Comparison of ENCODE assay signal across 8 cellular contexts in genomic region chr1:52404116-52404974, GRCh38. TPM values are rescaled to one million over a fixed set of nuclear protein-coding genes. Genes with fewer than 3 reads are reported as not detected.
DNase-seq lines count a peak whose midpoint lies in the region; ATAC-seq, FAIRE-seq and TF ChIP-seq lines count a peak whose summit lies in the region.

TSS of gene ORC1 (minus strand) at chr1:52404423. CDS start at chr1:52402223, 2,200 bp downstream.
TSS of gene PRPF38A (plus strand) at chr1:52404602. CDS start at chr1:52404750, 148 bp downstream.

- peak within 1 kb of the TSS; percentile 72; the same call in 1 of the 2 replicates for H2BK12ac ChIP-seq in H1 (ENCODE audit: low read depth, low read length)
- H2BK12ac ChIP-seq in mesenchymal stem cell (ENCODE audit: low read length in 2 of 2): no peak within 1 kb of the TSS

- peaks cover 5 to 68% of the 10 kb centered on the region in 2 experiments; a peak in 3 of 4 replicates for H3K79me2 ChIP-seq in H1 (ENCODE audit: control insufficient read depth in 1 of 2, insufficient read depth in 2 of 2, low read length in 2 of 2)

- no peaks in the 10 kb centered on the region for H3K27me3 ChIP-seq in H1 (replicated peaks in 1 of 4; ENCODE audit: control insufficient read depth in 3 of 4, extremely low read depth in 1 of 4, insufficient read depth in 3 of 4, low read length in 3 of 4)
- H3K27me3 ChIP-seq in mesenchymal stem cell (ENCODE audit: control insufficient read depth in 1 of 2, insufficient read depth in 1 of 2, low read length in 2 of 2): no peaks in the 10 kb centered on the region

- H3K23ac ChIP-seq in H1 (ENCODE audit: insufficient read length) (no peak within 1 kb of the TSS), mesenchymal stem cell (ENCODE audit: low read length in 2 of 2) (peak within 1 kb of the TSS in 1 of 2 experiments; percentile 79)

- H2BK5ac ChIP-seq in H1 (ENCODE audit: low read depth, low read length) (peak within 1 kb of the TSS; percentile 97), mesenchymal stem cell (ENCODE audit: low read depth, low read length, poor library complexity, severe bottlenecking) (peak within 1 kb of the TSS; percentile 67)

- peaks cover 20 to 49% (median 44%) of the 10 kb centered on the region in 4 experiments for H3K36me3 ChIP-seq in H1 (ENCODE audit: control insufficient read depth in 2 of 4, insufficient read depth in 4 of 4, low read length in 3 of 4)
- peaks cover 11 to 30% of the 10 kb centered on the region in 2 experiments for H3K36me3 ChIP-seq in mesenchymal stem cell (ENCODE audit: control insufficient read depth in 1 of 2, insufficient read depth in 2 of 2, low read depth in 1 of 2, low read length in 2 of 2)

- WGBS in H1 (ENCODE audit: extremely low coverage in 1 of 2, insufficient coverage in 1 of 2, insufficient read length in 1 of 2, insufficient replicate concordance in 2 of 2, low coverage in 1 of 2, low lambda C conversion rate in 2 of 2, missing lambda C conversion rate in 1 of 2), 2 experiments: 1% methylated on average over 57 of the region's 57 CpGs; no CpG with 5 or more reads in 1 of the 2 experiments
- WGBS in mesenchymal stem cell: under 1% methylated on average over 46 of the region's 57 CpGs

- DNase-seq in Caki2 (ENCODE audit: low read depth) (peak; percentile 91), HTR-8/SVneo (ENCODE audit: insufficient read length, low spot score) (peak; percentile 89), NOMO-1 treated with DMSO at 0.1 percent for 48 hours (lab: John Stamatoyannopoulos, UW; ENCODE audit: unreplicated experiment) (peak; percentile 95), H1 (ENCODE audit: low read depth in 1 of 2, low spot score in 2 of 2) (peak; percentile 92 to 98), mesenchymal stem cell (peak; percentile 98)
- DNase-seq in activated CD8-positive, alpha-beta memory T cell treated with anti-CD3 and anti-CD28 coated beads for 4 hours (ENCODE audit: low read depth in 2 of 2): peak; percentile 88 to 95
- DNase-seq in stimulated activated CD8-positive, alpha-beta memory T cell treated with anti-CD3 and anti-CD28 coated beads, Interleukin-12 subunit alpha, Interleukin-12 subunit beta, amount 100 ng/mL, for 4 hours (ENCODE audit: low read depth): peak; percentile 90

- H3K14ac ChIP-seq in H1 (ENCODE audit: insufficient read length): no peak within 1 kb of the TSS
- H3K14ac ChIP-seq in mesenchymal stem cell (ENCODE audit: low read length in 2 of 2): no peak within 1 kb of the TSS

- H3K4me1 ChIP-seq in H1 (replicated peaks in 1 of 4; ENCODE audit: control insufficient read depth in 3 of 4, insufficient read depth in 4 of 4, low read length in 3 of 4) (peaks cover 0 to 7% (median 0%) of the 10 kb centered on the region in 4 experiments; a peak in 1 of 7 replicates), mesenchymal stem cell (ENCODE audit: control insufficient read depth, insufficient read depth, low read depth, low read length) (peaks cover 2% of the 10 kb centered on the region)

- H2AK5ac ChIP-seq in H1 (ENCODE audit: low read depth, low read length) (peak within 1 kb of the TSS; percentile 34; the same call in 1 of the 2 replicates), mesenchymal stem cell (ENCODE audit: low read length, severe bottlenecking) (no peak within 1 kb of the TSS)

- no peak for TF ChIP-seq EP300 in H1 (IDR thresholded peaks at IDR 0.05; ENCODE audit: borderline replicate concordance in 1 of 2, low read depth in 2 of 2, low read length in 2 of 2)

- peak within 1 kb of the TSS; percentile 89 to 94 (median 91) for H3K4me3 ChIP-seq in H1 (ENCODE audit: extremely low read depth in 1 of 4, insufficient read depth in 2 of 4, low read depth in 3 of 4, low read length in 4 of 4)
- H3K4me3 ChIP-seq in mesenchymal stem cell (ENCODE audit: insufficient read depth in 1 of 2, low read depth in 1 of 2, low read length in 2 of 2): peak within 1 kb of the TSS; percentile 77 to 92

- no peak within 1 kb of the TSS; the same call in 1 of the 2 replicates for H2BK20ac ChIP-seq in H1 (ENCODE audit: low read length)

- in situ Hi-C loops in Caki2 (cut with HindIII; ENCODE audit: low pct_unique_long_range_greater_than_20kb, low sequenced_read_pairs): no loop called here

- H3K56ac ChIP-seq in H1 (replicated peaks; ENCODE audit: insufficient read length, low read depth, low read length): peak within 1 kb of the TSS; percentile 88

- peak within 1 kb of the TSS; percentile 97 for H3K27ac ChIP-seq in H1 (ENCODE audit: low read depth, low read length)
- H3K27ac ChIP-seq in mesenchymal stem cell (ENCODE audit: low read length, poor library complexity, severe bottlenecking): peak within 1 kb of the TSS; percentile 85

- H3K4me2 ChIP-seq in H1 (ENCODE audit: insufficient read depth in 1 of 2, low read depth in 2 of 2, low read length in 2 of 2): peak within 1 kb of the TSS; percentile 71 to 82
- peak within 1 kb of the TSS; percentile 91 for H3K4me2 ChIP-seq in mesenchymal stem cell (ENCODE audit: low read length, poor library complexity, severe bottlenecking)

- peaks cover 5 to 7% of the 10 kb centered on the region in 2 experiments for H4K20me1 ChIP-seq in H1 (replicated peaks in 1 of 2; ENCODE audit: control insufficient read depth in 1 of 2, insufficient read depth in 2 of 2, low read length in 2 of 2)

- H3K9me3 ChIP-seq in H1 (ENCODE audit: insufficient read depth in 2 of 2, low read depth in 1 of 2, low read length in 1 of 2): no peaks in the 10 kb centered on the region
- H3K9me3 ChIP-seq in mesenchymal stem cell (ENCODE audit: control insufficient read depth, low read length): no peaks in the 10 kb centered on the region

- peak; percentile 85 for ATAC-seq in GM21367 (IDR thresholded peaks at IDR 0.05; ENCODE audit: unreplicated experiment)

- H3K9ac ChIP-seq in H1 (replicated peaks in 1 of 4; ENCODE audit: extremely low read depth in 1 of 4, low read depth in 3 of 4, low read length in 3 of 4) (peak within 1 kb of the TSS; percentile 89 to 98 (median 96)), mesenchymal stem cell (ENCODE audit: low read length) (peak within 1 kb of the TSS; percentile 96)

- H3K18ac ChIP-seq in H1 (ENCODE audit: extremely low read depth, low read length) (peak within 1 kb of the TSS; percentile 84), mesenchymal stem cell (ENCODE audit: low read depth in 1 of 2, low read length in 2 of 2) (peak within 1 kb of the TSS; percentile 77 to 79)

- H4K91ac ChIP-seq in H1 (replicated peaks; ENCODE audit: insufficient read length, low read length) (peak within 1 kb of the TSS; percentile 5), mesenchymal stem cell (ENCODE audit: low read length) (peak within 1 kb of the TSS; percentile 73)

- H3K79me1 ChIP-seq in H1 (ENCODE audit: low read depth, low read length): 0 out of 2 replicates have a peak, but pooled peaks cover 2% of the 10 kb centered on the region
- peaks cover 21% of the 10 kb centered on the region for H3K79me1 ChIP-seq in mesenchymal stem cell (replicated peaks; ENCODE audit: low read length, poor library complexity, severe bottlenecking)

- TF ChIP-seq POLR2A in H1 (IDR thresholded peaks at IDR 0.05; ENCODE audit: control extremely low read depth in 1 of 2, low read depth in 2 of 2, low read length in 2 of 2): peak; percentile 94 to 97

- H3K4ac ChIP-seq in H1 (replicated peaks; ENCODE audit: insufficient read length, low read depth, low read length): no peak within 1 kb of the TSS
- H3K4ac ChIP-seq in mesenchymal stem cell (ENCODE audit: low read depth in 1 of 2, low read length in 2 of 2): peak within 1 kb of the TSS in 1 of 2 experiments; percentile 34

- H4K8ac ChIP-seq in H1 (ENCODE audit: extremely low read depth, insufficient read depth, low read length) (peak within 1 kb of the TSS; percentile 99; the same call in 1 of the 2 replicates), mesenchymal stem cell (ENCODE audit: low read length) (peak within 1 kb of the TSS; percentile 90)

- H2BK120ac ChIP-seq in H1 (replicated peaks; ENCODE audit: low read depth, low read length) (no peak within 1 kb of the TSS), mesenchymal stem cell (ENCODE audit: low read depth, low read length) (no peak within 1 kb of the TSS)

- 0 out of 2 replicates have a peak within 1 kb of the TSS, but pooled peaks have one; percentile 20 for H2BK15ac ChIP-seq in H1 (ENCODE audit: low read length)
- peak within 1 kb of the TSS; percentile 96 for H2BK15ac ChIP-seq in mesenchymal stem cell (ENCODE audit: low read depth, poor library complexity, severe bottlenecking)

- peaks cover 5% of the 10 kb centered on the region; the same call in 1 of the 2 replicates for H3K23me2 ChIP-seq in H1 (ENCODE audit: low read depth, low read length)

- H2AFZ ChIP-seq in H1 (ENCODE audit: low read length) (peak within 1 kb of the TSS; percentile 91), mesenchymal stem cell (ENCODE audit: low read depth, low read length) (peak within 1 kb of the TSS; percentile 66)

- POLR2A ChIA-PET in H1 (lab: Charles Lee; ENCODE audit: partially characterized antibody): interaction anchor here (0.7 to 9.8 kb wide), 52 partner anchors 8 to 572 kb away, joined by 3 to 82 read pairs (median 4); partner anchors contain the start of genes BTF3L4, CC2D1B, KTI12 and SHISAL2A

- CTCF ChIA-PET in H1 (lab: Charles Lee; ENCODE audit: partially characterized antibody): interaction anchor here (0.9 to 1.8 kb wide), 6 partner anchors 11 to 281 kb away, joined by 3 to 5 read pairs (median 4); no protein-coding TSS in a partner anchor

- FAIRE-seq in HTR-8/SVneo (lab: Jason Lieb, UNC) (peak; percentile 90), H1 (lab: Jason Lieb, UNC) (peak; percentile 81)

- TF ChIP-seq CTCF in H1 (IDR thresholded peaks at IDR 0.05; ENCODE audit: control extremely low read depth in 1 of 3, insufficient read depth in 1 of 3, low read depth in 1 of 3, low read length in 3 of 3): peak; percentile 53 to 87 (median 60)

- peak within 1 kb of the TSS; percentile 95 for H4K5ac ChIP-seq in H1 (ENCODE audit: insufficient read length, low read depth, low read length)

- peak; percentile 32 to 39; a peak in 3 of 4 replicates for TF ChIP-seq RAD21 in H1 (IDR thresholded peaks at IDR 0.05 in 1 of 2, conservative IDR thresholded peaks at IDR 0.05 in 1 of 2; ENCODE audit: low read depth in 2 of 2, low read length in 2 of 2)

RNA-seq across cellular contexts. Expression of gene ORC1, which starts in this region (rescaled TPM):
- total RNA-seq in Caki2 (2014; rRNA removed; shearing (Covaris generic); ENCODE audit: low replicate concordance): 13.3 and 18.0 TPM in 2 replicates
- 49.0 and 49.7 TPM in 2 replicates for total RNA-seq in H1 (2021; fragmentation: NEBNext Ultra II Directional; extraction: Animal tissue kit (Norgen Biotek cat#: 25700))
- polyA plus RNA-seq in H1 (2011; rRNA removed): 32.4 and 36.9 TPM in 2 replicates
- 41.1 TPM for polyA plus RNA-seq in H1 (2011; cell fraction: cytosol; rRNA removed)
- 42.9 TPM for polyA plus RNA-seq in H1 (2011; cell fraction: nucleus; rRNA removed)
- polyA plus RNA-seq in H1 (2012, experiment 1 of 2): 39.1 to 50.4 TPM (median 42.9 TPM) in 4 replicates
- polyA plus RNA-seq in H1 (2012, experiment 2 of 2): 22.3 TPM
- polyA plus RNA-seq in H1 (2013, experiment 1 of 2): 28.4 TPM
- 25.2 TPM for polyA plus RNA-seq in H1 (2013, experiment 2 of 2)
- 67.7 and 79.8 TPM in 2 replicates for polyA minus RNA-seq in H1 (2011; rRNA and poly(A)+ RNA removed)
- polyA minus RNA-seq in H1 (2011; cell fraction: cytosol; rRNA and poly(A)+ RNA removed): 29.1 TPM
- polyA minus RNA-seq in H1 (2011; cell fraction: nucleus; rRNA and poly(A)+ RNA removed): 41.8 TPM
- polyA plus RNA-seq in mesenchymal stem cell (2013, experiment 1 of 2): 1.3 TPM
- 1.5 TPM for polyA plus RNA-seq in mesenchymal stem cell (2013, experiment 2 of 2)

RNA-seq across cellular contexts. Expression of gene PRPF38A, which starts in this region (rescaled TPM):
- 9.4 and 21.8 TPM in 2 replicates for total RNA-seq in Caki2 (2014; rRNA removed; shearing (Covaris generic); ENCODE audit: low replicate concordance)
- total RNA-seq in H1 (2021; fragmentation: NEBNext Ultra II Directional; extraction: Animal tissue kit (Norgen Biotek cat#: 25700)): 70.6 and 76.2 TPM in 2 replicates
- 25.6 and 25.7 TPM in 2 replicates for polyA plus RNA-seq in H1 (2011; rRNA removed)
- polyA plus RNA-seq in H1 (2011; cell fraction: cytosol; rRNA removed): 30.6 TPM
- 39.2 TPM for polyA plus RNA-seq in H1 (2011; cell fraction: nucleus; rRNA removed)
- 42.7 to 61.2 TPM (median 51.9 TPM) in 4 replicates for polyA plus RNA-seq in H1 (2012, experiment 1 of 2)
- 6.7 TPM for polyA plus RNA-seq in H1 (2012, experiment 2 of 2)
- polyA plus RNA-seq in H1 (2013, experiment 1 of 2): 48.1 TPM
- polyA plus RNA-seq in H1 (2013, experiment 2 of 2): 44.3 TPM
- polyA minus RNA-seq in H1 (2011; rRNA and poly(A)+ RNA removed): 36.3 and 41.1 TPM in 2 replicates
- 19.3 TPM for polyA minus RNA-seq in H1 (2011; cell fraction: cytosol; rRNA and poly(A)+ RNA removed)
- polyA minus RNA-seq in H1 (2011; cell fraction: nucleus; rRNA and poly(A)+ RNA removed): 57.3 TPM
- 22.8 TPM for polyA plus RNA-seq in mesenchymal stem cell (2013, experiment 1 of 2)
- 21.8 TPM for polyA plus RNA-seq in mesenchymal stem cell (2013, experiment 2 of 2)

Comparison
In these comparisons a context has a peak if more than half of its experiments do, and no peak if none do; other contexts are left out.
1. Peak in every context shown above with its lines: DNase-seq, ATAC-seq, H3K4me3 ChIP-seq and H3K27ac ChIP-seq.